In the genomic region with DNA sequence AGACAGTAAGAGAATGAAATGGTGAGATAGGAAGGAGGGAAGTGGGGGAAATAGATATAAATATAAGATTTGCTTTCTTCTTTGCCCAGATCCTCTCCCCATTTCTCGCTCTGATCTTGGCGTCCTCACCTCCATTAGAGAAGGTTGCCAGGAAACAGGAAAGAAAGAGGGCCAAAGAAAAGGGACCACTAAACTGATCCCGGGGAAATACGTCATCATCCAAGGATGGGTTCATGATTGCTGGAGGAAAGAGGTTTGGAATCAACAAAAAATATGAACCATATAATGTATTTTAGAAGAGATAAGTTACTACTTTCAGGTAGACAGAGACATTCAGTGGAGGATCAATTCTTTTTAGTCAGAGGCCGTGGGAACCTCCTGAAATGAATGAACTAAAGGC, we compare ENCODE assay signal across 29 cellular contexts.
"Had no signal": no experiment of that assay in that cellular context is flagged by ENCODE, and none has a peak within 500 bp of the region (broad histone marks: within the 10 kb centered on the region; RNA-seq: fewer than 3 reads in every experiment).

No MANE protein-coding gene starts in this region.

- H3K36me3 Mint-ChIP-seq: stimulated activated effector memory CD8-positive, alpha-beta T cell treated with anti-CD3 and anti-CD28 coated beads, Interleukin-12 subunit alpha, Interleukin-12 subunit beta, amount 100 ng/mL, for 72 hours; stimulated activated memory B cell treated with anti-CD40 and anti-IgM and Interleukin-4, amounts not matched to agents 10 μg/mL and 1 μg/mL and 100 μg/mL, for 72 hours; stimulated activated naive B cell treated with anti-CD40 and anti-IgM and Interleukin-4, amounts not matched to agents 10 μg/mL and 1 μg/mL and 100 μg/mL, for 72 hours; type B pancreatic cell had no signal

- H3K4me3 ChIP-seq: stomach, suprapubic skin, testis, thoracic aorta, thyroid gland, tibial artery, tibial nerve, transverse colon, upper lobe of left lung, upper lobe of right lung, uterus, vagina had no signal

- H3K27me3 ChIP-seq: suprapubic skin, testis, thyroid gland, tibial artery, tibial nerve, transverse colon, upper lobe of left lung, uterus, vagina had no signal

- DNase-seq: stimulated activated CD4-positive, alpha-beta T cell treated with anti-CD3 and anti-CD28 coated beads, Interleukin-2, amount 100 ng/mL, for 48 hours; stimulated activated CD4-positive, alpha-beta T cell treated with anti-CD3 and anti-CD28 coated beads, Interleukin-4, amount 100 ng/mL, for 1 hour; stimulated activated CD4-positive, alpha-beta T cell treated with anti-CD3 and anti-CD28 coated beads, Interleukin-4, amount 100 ng/mL, for 24 hours; stimulated activated CD4-positive, alpha-beta T cell treated with anti-CD3 and anti-CD28 coated beads, Interleukin-4, amount 100 ng/mL, for 4 hours; stimulated activated CD8-positive, alpha-beta memory T cell treated with anti-CD3 and anti-CD28 coated beads, Interleukin-4, amount 100 ng/mL, for 48 hours; stimulated activated naive B cell treated with anti-CD40 and anti-IgM and Interleukin-4, amounts not matched to agents 10 μg/mL and 1 μg/mL and 100 μg/mL, for 72 hours; stimulated activated naive CD4-positive, alpha-beta T cell; stimulated activated naive CD4-positive, alpha-beta T cell treated with Interleukin-2 at 50 U/mL for 16 hours; stimulated activated naive CD8-positive, alpha-beta T cell treated with anti-CD3 and anti-CD28 coated beads, Interleukin-15, amount 100 ng/mL, for 72 hours; stimulated activated naive CD8-positive, alpha-beta T cell treated with anti-CD3 and anti-CD28 coated beads, Interleukin-15, Interleukin-2, amounts not matched to agents 100 U/mL and 50 U/mL, for 24 hours; stomach; substantia nigra; testis; thyroid gland; tibial artery; transverse colon; trophoblast cell; upper lobe of left lung; upper lobe of right lung; uterus had no signal

- H3K27ac Mint-ChIP-seq: stimulated activated effector memory CD8-positive, alpha-beta T cell treated with anti-CD3 and anti-CD28 coated beads, Interleukin-12 subunit alpha, Interleukin-12 subunit beta, amount 100 ng/mL, for 72 hours; stimulated activated memory B cell treated with anti-CD40 and anti-IgM and Interleukin-4, amounts not matched to agents 10 μg/mL and 1 μg/mL and 100 μg/mL, for 72 hours; stimulated activated naive B cell treated with anti-CD40 and anti-IgM and Interleukin-4, amounts not matched to agents 10 μg/mL and 1 μg/mL and 100 μg/mL, for 72 hours; stimulated activated naive CD8-positive, alpha-beta T cell treated with anti-CD3 and anti-CD28 coated beads, Interleukin-15, amount 100 ng/mL, for 72 hours; stimulated activated naive CD8-positive, alpha-beta T cell treated with anti-CD3 and anti-CD28 coated beads, Interleukin-15, Interleukin-2, amounts not matched to agents 100 ng/mL and 50 ng/mL, for 24 hours; type B pancreatic cell had no signal

- H3K9me3 ChIP-seq: stomach, testis, thoracic aorta, thyroid gland, tibial artery, transverse colon, upper lobe of left lung, upper lobe of right lung, uterus, vagina had no signal

- H3K27me3 Mint-ChIP-seq: stimulated activated naive CD8-positive, alpha-beta T cell treated with anti-CD3 and anti-CD28 coated beads, Interleukin-15, amount 100 ng/mL, for 72 hours; stimulated activated naive CD8-positive, alpha-beta T cell treated with anti-CD3 and anti-CD28 coated beads, Interleukin-15, Interleukin-2, amounts not matched to agents 100 ng/mL and 50 ng/mL, for 24 hours had no signal

- H3K4me3 Mint-ChIP-seq: stimulated activated effector memory CD8-positive, alpha-beta T cell treated with anti-CD3 and anti-CD28 coated beads, Interleukin-12 subunit alpha, Interleukin-12 subunit beta, amount 100 ng/mL, for 72 hours; stimulated activated memory B cell treated with anti-CD40 and anti-IgM and Interleukin-4, amounts not matched to agents 10 μg/mL and 1 μg/mL and 100 μg/mL, for 72 hours; stimulated activated naive B cell treated with anti-CD40 and anti-IgM and Interleukin-4, amounts not matched to agents 10 μg/mL and 1 μg/mL and 100 μg/mL, for 72 hours; stimulated activated naive CD8-positive, alpha-beta T cell treated with anti-CD3 and anti-CD28 coated beads, Interleukin-15, amount 100 ng/mL, for 72 hours; stimulated activated naive CD8-positive, alpha-beta T cell treated with anti-CD3 and anti-CD28 coated beads, Interleukin-15, Interleukin-2, amounts not matched to agents 100 ng/mL and 50 ng/mL, for 24 hours; type B pancreatic cell had no signal

- ATAC-seq: stimulated activated effector memory CD8-positive, alpha-beta T cell treated with anti-CD3 and anti-CD28 coated beads, Interleukin-12 subunit alpha, Interleukin-12 subunit beta, amount 100 ng/mL, for 72 hours; stimulated activated memory B cell treated with anti-CD40 and anti-IgM and Interleukin-4, amounts not matched to agents 10 μg/mL and 1 μg/mL and 100 μg/mL, for 72 hours; stimulated activated naive B cell treated with anti-CD40 and anti-IgM and Interleukin-4, amounts not matched to agents 10 μg/mL and 1 μg/mL and 100 μg/mL, for 72 hours; stimulated activated naive CD8-positive, alpha-beta T cell treated with anti-CD3 and anti-CD28 coated beads, Interleukin-15, amount 100 ng/mL, for 72 hours; stimulated activated naive CD8-positive, alpha-beta T cell treated with anti-CD3 and anti-CD28 coated beads, Interleukin-15, Interleukin-2, amounts not matched to agents 100 U/mL and 50 U/mL, for 24 hours; upper lobe of right lung had no signal

- H3K36me3 ChIP-seq: stomach, suprapubic skin, thoracic aorta, thyroid gland, tibial artery, tibial nerve, transverse colon, upper lobe of left lung, upper lobe of right lung, uterus, vagina had no signal

- H3K27ac ChIP-seq: stomach, suprapubic skin, testis, thoracic aorta, thyroid gland, tibial artery, tibial nerve, transverse colon, upper lobe of left lung, upper lobe of right lung, uterus, vagina had no signal

- H3K4me1 ChIP-seq: stomach, suprapubic skin, testis, tibial artery, tibial nerve, transverse colon, upper lobe of left lung, upper lobe of right lung, uterus, vagina had no signal

- FAIRE-seq: urothelium cell line had no signal

- H3K4me1 Mint-ChIP-seq: stimulated activated effector memory CD8-positive, alpha-beta T cell treated with anti-CD3 and anti-CD28 coated beads, Interleukin-12 subunit alpha, Interleukin-12 subunit beta, amount 100 ng/mL, for 72 hours; stimulated activated memory B cell treated with anti-CD40 and anti-IgM and Interleukin-4, amounts not matched to agents 10 μg/mL and 1 μg/mL and 100 μg/mL, for 72 hours; stimulated activated naive B cell treated with anti-CD40 and anti-IgM and Interleukin-4, amounts not matched to agents 10 μg/mL and 1 μg/mL and 100 μg/mL, for 72 hours; stimulated activated naive CD8-positive, alpha-beta T cell treated with anti-CD3 and anti-CD28 coated beads, Interleukin-15, amount 100 ng/mL, for 72 hours had no signal
